9 cellular contexts compared by ENCODE assay signal in the genomic region with DNA sequence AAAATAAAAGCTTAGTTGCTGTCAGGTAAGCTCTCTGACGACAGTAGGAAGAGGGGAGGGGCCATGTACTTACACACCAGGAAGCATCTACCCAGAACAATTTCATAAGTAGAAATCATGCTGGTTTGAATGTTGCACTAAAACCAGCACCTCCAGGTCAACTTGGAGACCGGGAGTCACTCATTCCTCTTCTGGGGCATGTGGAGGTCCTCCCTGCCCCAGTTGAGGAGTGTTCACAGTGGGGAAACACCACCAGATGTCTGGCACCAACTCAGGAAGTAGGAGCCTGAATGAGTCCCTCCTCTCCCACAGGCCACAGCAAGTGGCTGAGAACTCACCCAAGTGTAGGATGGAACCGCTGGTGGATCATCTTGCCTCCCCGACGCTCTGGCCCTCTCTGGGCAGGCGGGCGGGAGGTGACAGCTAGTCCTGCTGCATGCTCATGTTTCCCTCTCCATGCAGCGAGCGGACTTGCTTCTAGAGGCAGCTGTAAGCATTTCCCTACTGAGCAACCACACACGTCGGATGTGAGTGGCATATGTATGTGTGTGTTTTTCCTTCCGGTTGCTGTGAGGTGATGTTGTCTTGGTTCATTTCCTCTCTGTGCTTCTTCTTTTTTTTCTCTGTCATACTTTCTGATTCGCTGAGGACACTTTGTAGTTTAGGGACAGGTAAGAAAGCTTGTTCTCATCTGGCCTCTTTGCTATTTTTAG.
DNase-seq lines count a peak whose midpoint lies in the region; ATAC-seq, FAIRE-seq and TF ChIP-seq lines count a peak whose summit lies in the region.
"Had no signal": no experiment of that assay in that cellular context is flagged by ENCODE, and none has a peak within 500 bp of the region (broad histone marks: within the 10 kb centered on the region; RNA-seq: fewer than 3 reads in every experiment).

No MANE protein-coding gene starts in this region.

- H3K4me1 Mint-ChIP-seq in T-helper 2 cell treated with Interferon-gamma antibody and Interleukin-4, amounts not matched to agents 5 μg/mL and 100 μg/mL, for 36 hours (ENCODE audit: low read depth), result peaks cover 59% of the 10 kb centered on the region

- DNase-seq in T-helper 2 cell treated with Interferon-gamma antibody and Interleukin-4, amounts not matched to agents 5 μg/mL and 100 μg/mL, for 36 hours (ENCODE audit: low spot score), result peak; percentile 76
- DNase-seq in central memory CD4-positive, alpha-beta T cell, result peak; percentile 85
- DNase-seq in spleen (peak; percentile 91), D341Med (ENCODE audit: low spot score) (no peak), HTR-8/SVneo (ENCODE audit: insufficient read length, low spot score) (no peak), midbrain (lab: John Stamatoyannopoulos, UW) (no peak)

- peak in 2 of 3 donors; percentile 75 to 82 for TF ChIP-seq POLR2A in spleen (IDR thresholded peaks at IDR 0.05)

- peak overlapping the region; percentile 80 to 97 (median 92) for H3K27ac ChIP-seq in spleen

- no peaks in the 10 kb centered on the region for H3K27me3 ChIP-seq in spleen (replicated peaks in 1 of 7)

- H3K4me3 Mint-ChIP-seq in T-helper 2 cell treated with Interferon-gamma antibody and Interleukin-4, amounts not matched to agents 5 μg/mL and 100 μg/mL, for 36 hours, result peak overlapping the region; percentile 96

- peaks cover 43% of the 10 kb centered on the region for H3K36me3 Mint-ChIP-seq in T-helper 2 cell treated with Interferon-gamma antibody and Interleukin-4, amounts not matched to agents 5 μg/mL and 100 μg/mL, for 36 hours (ENCODE audit: low read depth)

- 13 to 26% (median 16%) methylated on average over 13 of the region's 13 CpGs for WGBS in spleen, 5 donors

- TF ChIP-seq CTCF in spleen (IDR thresholded peaks at IDR 0.05 in 8 of 11, conservative IDR thresholded peaks at IDR 0.05 in 3 of 11), result peak in 2 of 11 experiments; percentile 26 to 38

- no peaks in the 10 kb centered on the region for H3K9me3 ChIP-seq in spleen

- no peaks in the 10 kb centered on the region for H3K27me3 Mint-ChIP-seq in T-helper 2 cell treated with Interferon-gamma antibody and Interleukin-4, amounts not matched to agents 5 μg/mL and 100 μg/mL, for 36 hours (ENCODE audit: low read depth)

- H3K36me3 ChIP-seq in spleen, result peaks cover 0 to 34% (median 0%) of the 10 kb centered on the region in 6 donors

- H3K27ac Mint-ChIP-seq in T-helper 2 cell treated with Interferon-gamma antibody and Interleukin-4, amounts not matched to agents 5 μg/mL and 100 μg/mL, for 36 hours, result peak overlapping the region; percentile 95

- peak overlapping the region; percentile 35 to 79 (median 56) for H3K4me3 ChIP-seq in spleen

- peaks cover 8% of the 10 kb centered on the region for H3K9me3 Mint-ChIP-seq in T-helper 2 cell treated with Interferon-gamma antibody and Interleukin-4, amounts not matched to agents 5 μg/mL and 100 μg/mL, for 36 hours

- peak; percentile 81 for ATAC-seq in GM18868 (IDR thresholded peaks at IDR 0.05; ENCODE audit: unreplicated experiment)
- peak; percentile 76 for ATAC-seq in HG03045 (IDR thresholded peaks at IDR 0.05; ENCODE audit: unreplicated experiment)

- FAIRE-seq in HTR-8/SVneo (lab: Jason Lieb, UNC), result no peak
- FAIRE-seq: keratinocyte had no signal

- intact Hi-C loops in spleen (cut with DNase I; ENCODE audit: low total_unique reads), result no loop called here

- H3K4me1 ChIP-seq in spleen, result peaks cover 23 to 98% (median 68%) of the 10 kb centered on the region in 6 donors

Comparison
In these comparisons a context has a peak if more than half of its experiments do, and no peak if none do; other contexts are left out.
1. DNase-seq: peak in T-helper 2 cell treated with Interferon-gamma antibody and Interleukin-4, amounts not matched to agents 5 μg/mL and 100 μg/mL, for 36 hours (single experiment), central memory CD4-positive, alpha-beta T cell (single experiment) and spleen (single experiment); none in D341Med (single experiment), HTR-8/SVneo (single experiment) and midbrain (single experiment).